7 cellular contexts compared by ENCODE assay signal in the genomic region with DNA sequence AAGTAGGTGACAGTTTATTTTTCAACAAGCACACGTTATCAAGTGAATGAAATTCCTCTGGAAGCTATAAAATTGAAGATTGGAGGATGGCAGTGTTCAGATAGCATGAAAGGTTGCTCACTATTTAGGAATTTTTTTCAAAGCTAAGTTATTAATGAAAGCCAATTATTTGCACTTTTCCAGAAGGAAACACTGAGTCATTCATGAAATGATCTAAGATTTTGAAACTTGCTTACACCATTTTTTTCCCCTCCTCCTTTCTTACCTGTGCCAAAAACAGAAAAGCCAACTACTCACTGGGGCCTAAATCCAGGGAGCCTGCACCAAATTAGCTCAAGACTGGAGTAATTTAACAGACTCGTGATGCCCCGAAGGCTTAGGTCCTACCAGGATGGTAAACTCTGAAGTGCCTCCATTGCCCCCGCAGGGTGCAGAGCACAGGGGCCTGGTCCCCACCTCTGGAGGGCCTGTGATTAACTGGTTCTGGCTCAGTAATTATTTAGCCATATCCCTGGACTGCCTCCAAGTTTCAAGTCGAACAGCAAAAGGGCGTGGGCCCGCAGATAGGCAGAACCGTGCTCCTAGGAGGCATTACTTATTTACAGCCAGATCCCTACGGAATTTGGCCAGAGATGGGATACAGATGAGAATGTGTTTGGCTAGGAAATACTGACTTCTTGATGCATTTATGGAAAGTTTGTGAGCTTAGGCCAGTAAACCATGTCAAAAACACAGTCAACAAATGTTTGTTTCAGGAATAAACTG. TPM values are rescaled to one million over a fixed set of nuclear protein-coding genes. Genes with fewer than 3 reads are reported as not detected.
DNase-seq lines count a peak whose midpoint lies in the region; ATAC-seq lines count a peak whose summit lies in the region.

No MANE protein-coding gene starts in this region.

- no peak for ATAC-seq in HG02981 (IDR thresholded peaks at IDR 0.05; ENCODE audit: unreplicated experiment)

- H3K27ac Mint-ChIP-seq in activated T-cell treated with anti-CD3 and anti-CD28 coated beads, Interleukin-2, amount 50 U/mL, for 24 hours, result peak overlapping the region; percentile 96

- H3K4me3 ChIP-seq in MG63, result no peak overlapping the region

- no peaks in the 10 kb centered on the region for H3K9me3 Mint-ChIP-seq in activated T-cell treated with anti-CD3 and anti-CD28 coated beads, Interleukin-2, amount 50 U/mL, for 24 hours

- H3K9me3 ChIP-seq in MG63, result no peaks in the 10 kb centered on the region

- H3K4me3 Mint-ChIP-seq in activated T-cell treated with anti-CD3 and anti-CD28 coated beads, Interleukin-2, amount 50 U/mL, for 24 hours, result no peak overlapping the region

- H3K36me3 ChIP-seq in MG63, result no peaks in the 10 kb centered on the region

- no peaks in the 10 kb centered on the region for H3K27me3 Mint-ChIP-seq in activated T-cell treated with anti-CD3 and anti-CD28 coated beads, Interleukin-2, amount 50 U/mL, for 24 hours

- peaks cover 41% of the 10 kb centered on the region for H3K4me1 Mint-ChIP-seq in activated T-cell treated with anti-CD3 and anti-CD28 coated beads, Interleukin-2, amount 50 U/mL, for 24 hours (ENCODE audit: low read depth)

- H3K36me3 Mint-ChIP-seq in activated T-cell treated with anti-CD3 and anti-CD28 coated beads, Interleukin-2, amount 50 U/mL, for 24 hours (ENCODE audit: low read depth), result no peaks in the 10 kb centered on the region

- no peaks in the 10 kb centered on the region for H3K27me3 ChIP-seq in MG63

- peak; percentile 90 for DNase-seq in GM04503 (ENCODE audit: low read depth)
- DNase-seq in MG63, result peak; percentile 95
- DNase-seq in activated T-cell treated with anti-CD3 and anti-CD28 coated beads, Interleukin-2, amount 50 U/mL, for 24 hours, result peak; percentile 51
- DNase-seq in glomerular endothelial cell (ENCODE audit: extremely low read depth, low read depth, low spot score), result peak; percentile 84
- peak; percentile 78 for DNase-seq in pulmonary artery endothelial cell (ENCODE audit: low read depth, low spot score)
- no peak for DNase-seq in iPS-NIHi7 (ENCODE audit: extremely low spot score)

RNA-seq across cellular contexts. Expression of a gene that starts 28.0 kb away (rescaled TPM):
- total RNA-seq in MG63 (2014; rRNA removed; shearing (Covaris generic); ENCODE audit: low replicate concordance), result 15.7 and 22.6 TPM in 2 replicates
- total RNA-seq in glomerular endothelial cell (21.5 and 31.4 TPM in 2 replicates), pulmonary artery endothelial cell (18.5 and 21.6 TPM in 2 replicates)
